ENCODE assay signal across 27 cellular contexts in the genomic region with DNA sequence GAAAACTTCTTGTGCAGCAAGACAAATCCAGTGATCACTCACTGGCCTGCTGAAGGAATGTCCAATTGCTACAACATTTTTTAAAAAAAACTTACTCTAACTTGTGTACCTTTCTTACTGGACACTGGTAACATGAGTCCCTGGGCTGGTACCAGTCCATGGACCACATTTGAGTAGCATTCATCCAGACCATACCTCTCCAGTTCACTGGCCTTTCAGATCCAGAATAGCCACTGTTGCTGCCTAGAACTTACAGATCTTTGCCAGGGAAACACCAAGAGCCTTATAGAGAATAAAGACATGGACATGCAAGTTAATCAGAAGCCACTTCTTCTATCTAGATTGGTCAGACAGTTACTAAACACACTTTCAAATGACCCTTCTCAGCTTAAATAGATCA.
"Had no signal": no experiment of that assay in that cellular context is flagged by ENCODE, and none has a peak within 500 bp of the region (broad histone marks: within the 10 kb centered on the region; RNA-seq: fewer than 3 reads in every experiment).

No MANE protein-coding gene starts in this region.

- ATAC-seq: left colon; left lung; lower lobe of right lung; mucosa of descending colon; naive thymus-derived CD4-positive, alpha-beta T cell; natural killer cell treated with Interleukin-12 subunit alpha and Interleukin-12 subunit beta and Interleukin-15 and Interleukin-18, amount 100 ng/mL, for 72 hours; right cardiac atrium; sciatic nerve; stimulated activated naive B cell treated with anti-CD40 and anti-IgM and Interleukin-4, amounts not matched to agents 10 μg/mL and 1 μg/mL and 100 μg/mL, for 72 hours; stimulated activated naive CD8-positive, alpha-beta T cell treated with anti-CD3 and anti-CD28 coated beads, Interleukin-15, Interleukin-2, amounts not matched to agents 100 U/mL and 50 U/mL, for 24 hours had no signal

- DNase-seq: hypothalamus; immature natural killer cell; kidney; left colon; left lung; lower lobe of right lung; mammary epithelial cell; midbrain; mucosa of descending colon; naive thymus-derived CD4-positive, alpha-beta T cell; ovary; retina; right cardiac atrium; small intestine; stimulated activated CD4-positive, alpha-beta T cell treated with anti-CD3 and anti-CD28 coated beads, Interleukin-2, amount 100 ng/mL, for 24 hours; stimulated activated CD4-positive, alpha-beta T cell treated with anti-CD3 and anti-CD28 coated beads, Interleukin-4, amount 100 ng/mL, for 1 hour; stimulated activated naive B cell treated with anti-CD40 and anti-IgM and Interleukin-4, amounts not matched to agents 10 μg/mL and 1 μg/mL and 100 μg/mL, for 72 hours; stimulated activated naive CD8-positive, alpha-beta T cell treated with anti-CD3 and anti-CD28 coated beads, Interleukin-15, Interleukin-2, amounts not matched to agents 100 U/mL and 50 U/mL, for 24 hours; stomach; tibial artery; uterus had no signal

- H3K4me3 ChIP-seq: left lung, lower lobe of right lung, mucosa of descending colon, ovary, stomach, suprapubic skin, thoracic aorta, tibial artery, uterus had no signal

- H3K9me3 ChIP-seq: lower lobe of right lung, ovary, suprapubic skin, thoracic aorta, tibial artery, uterus had no signal

- H3K36me3 Mint-ChIP-seq: immature natural killer cell; natural killer cell treated with Interleukin-12 subunit alpha and Interleukin-12 subunit beta and Interleukin-15 and Interleukin-18, amount 100 ng/mL, for 72 hours; type B pancreatic cell had no signal

- H3K4me1 ChIP-seq: left lung, lower lobe of right lung, suprapubic skin, tibial artery, uterus had no signal

- H3K9me3 Mint-ChIP-seq: natural killer cell treated with Interleukin-12 subunit alpha and Interleukin-12 subunit beta and Interleukin-15 and Interleukin-18, amount 100 ng/mL, for 72 hours had no signal

- H3K27me3 ChIP-seq: left lung, ovary, stomach, suprapubic skin, tibial artery, uterus had no signal

- H3K27me3 Mint-ChIP-seq: natural killer cell treated with Interleukin-12 subunit alpha and Interleukin-12 subunit beta and Interleukin-15 and Interleukin-18, amount 100 ng/mL, for 72 hours; progenitor cell of endocrine pancreas; stimulated activated naive B cell treated with anti-CD40 and anti-IgM and Interleukin-4, amounts not matched to agents 10 μg/mL and 1 μg/mL and 100 μg/mL, for 72 hours; type B pancreatic cell had no signal

- H3K27ac ChIP-seq: left lung, lower lobe of right lung, ovary, suprapubic skin, thoracic aorta, tibial artery had no signal

- H3K36me3 ChIP-seq: left lung, lower lobe of right lung, ovary, stomach, suprapubic skin, thoracic aorta, tibial artery, uterus had no signal

- H3K4me3 Mint-ChIP-seq: immature natural killer cell; naive thymus-derived CD4-positive, alpha-beta T cell; natural killer cell treated with Interleukin-12 subunit alpha and Interleukin-12 subunit beta and Interleukin-15 and Interleukin-18, amount 100 ng/mL, for 72 hours; stimulated activated naive B cell treated with anti-CD40 and anti-IgM and Interleukin-4, amounts not matched to agents 10 μg/mL and 1 μg/mL and 100 μg/mL, for 72 hours; type B pancreatic cell had no signal

- H3K4me1 Mint-ChIP-seq: immature natural killer cell had no signal

- H3K27ac Mint-ChIP-seq: immature natural killer cell; naive thymus-derived CD4-positive, alpha-beta T cell; natural killer cell treated with Interleukin-12 subunit alpha and Interleukin-12 subunit beta and Interleukin-15 and Interleukin-18, amount 100 ng/mL, for 72 hours; progenitor cell of endocrine pancreas; stimulated activated naive B cell treated with anti-CD40 and anti-IgM and Interleukin-4, amounts not matched to agents 10 μg/mL and 1 μg/mL and 100 μg/mL, for 72 hours; type B pancreatic cell had no signal
